8 cellular contexts compared by ENCODE assay signal in genomic region chr19:2096543-2097329, GRCh38. TPM values are rescaled to one million over a fixed set of nuclear protein-coding genes. Genes with fewer than 3 reads are reported as not detected.
DNase-seq lines count a peak whose midpoint lies in the region; ATAC-seq and TF ChIP-seq lines count a peak whose summit lies in the region.

Gene IZUMO4, plus strand, starts transcription at chr19:2096915. Its CDS starts 31 bp downstream, at chr19:2096946.

- no peak for TF ChIP-seq POLR2A in spleen (IDR thresholded peaks at IDR 0.05)

- TF ChIP-seq CTCF in WTC11 (IDR thresholded peaks at IDR 0.05) (no peak), cardiac fibroblast (IDR thresholded peaks at IDR 0.05; ENCODE audit: low read depth, low read length) (peak; percentile 26), spleen (IDR thresholded peaks at IDR 0.05 in 8 of 11, conservative IDR thresholded peaks at IDR 0.05 in 3 of 11) (peak in 9 of 11 experiments; percentile 43 to 82 (median 69))

- H3K9me3 Mint-ChIP-seq in WTC11 = no peaks in the 10 kb centered on the region

- no peaks in the 10 kb centered on the region for H3K27me3 ChIP-seq in spleen (replicated peaks in 1 of 7)

- WGBS in spleen, 5 donors = 0% methylated on average over 8 to 71 of the region's 71 CpGs

- POLR2A ChIA-PET in WTC11 (lab: Charles Lee) = interaction anchor here (0.5 to 1.0 kb wide), 2 partner anchors 22 to 62 kb away, joined by 3 read pairs; no protein-coding TSS in a partner anchor

- H3K4me3 Mint-ChIP-seq in WTC11 = peak within 1 kb of the TSS; percentile 80

- no peaks in the 10 kb centered on the region for H3K27me3 Mint-ChIP-seq in WTC11 (ENCODE audit: low read depth)

- DNase-seq in AG08395 (ENCODE audit: low spot score) (peak; percentile 99), NCI-H2227 (lab: John Stamatoyannopoulos, UW; ENCODE audit: unreplicated experiment) (peak; percentile 95), WTC11 (ENCODE audit: low spot score) (peak; percentile 100), cardiac fibroblast (ENCODE audit: low read depth in 2 of 2) (peak; percentile 98 to 99), inferior parietal cortex (ENCODE audit: extremely low spot score) (peak; percentile 97), spleen (peak; percentile 100)

- H3K4me3 ChIP-seq in cardiac fibroblast (replicated peaks in 1 of 2; ENCODE audit: low read depth in 2 of 2, low read length in 2 of 2) (peak within 1 kb of the TSS; percentile 73 to 76), spleen (peak within 1 kb of the TSS; percentile 78 to 90 (median 84))

- peaks cover 9% of the 10 kb centered on the region for H3K36me3 Mint-ChIP-seq in WTC11

- CTCF ChIA-PET in WTC11 (lab: Charles Lee) = interaction anchor here (0.6 to 1.6 kb wide), 11 partner anchors 14 to 154 kb away, joined by 3 to 6 read pairs (median 3); no protein-coding TSS in a partner anchor

- peaks cover 5% of the 10 kb centered on the region; the same call in 1 of the 2 replicates for H3K4me1 Mint-ChIP-seq in WTC11

- peak within 1 kb of the TSS; percentile 83 to 98 (median 95) for H3K27ac ChIP-seq in spleen

- peaks cover 26 to 56% (median 53%) of the 10 kb centered on the region in 6 donors for H3K4me1 ChIP-seq in spleen

- no peaks in the 10 kb centered on the region for H3K9me3 ChIP-seq in spleen

- H3K36me3 ChIP-seq in spleen = peaks cover 0 to 52% (median 28%) of the 10 kb centered on the region in 6 donors

- ATAC-seq in GM18909 (IDR thresholded peaks at IDR 0.05; ENCODE audit: poor library complexity, unreplicated experiment) = peak; percentile 73
- peak; percentile 66 for ATAC-seq in HG03175 (IDR thresholded peaks at IDR 0.05; ENCODE audit: unreplicated experiment)
- ATAC-seq in WTC11 = peak; percentile 87

- H3K27ac Mint-ChIP-seq in WTC11 = no peak within 1 kb of the TSS

- intact Hi-C loops in spleen (cut with DNase I; ENCODE audit: low total_unique reads) = no loop called here

TF ChIP-seq in WTC11, 78 proteins besides CTCF, POLR2A, EP300 and RAD21:
- 0 out of 2 replicates have a peak, but pooled peaks have one; percentile 32 for TF ChIP-seq ARID4B (CRISPR knock-in tag; IDR thresholded peaks at IDR 0.05; ENCODE audit: borderline replicate concordance)
- TF ChIP-seq SP1 (CRISPR knock-in tag; conservative IDR thresholded peaks at IDR 0.05) = peak; percentile 46
- peak; percentile 48 for TF ChIP-seq NFYB (CRISPR knock-in tag; conservative IDR thresholded peaks at IDR 0.05; ENCODE audit: low read depth)
- TF ChIP-seq CREB1 (CRISPR knock-in tag; IDR thresholded peaks at IDR 0.05) = no peak
- TF ChIP-seq RELA (CRISPR knock-in tag; IDR thresholded peaks at IDR 0.05; ENCODE audit: borderline replicate concordance) = 0 out of 2 replicates have a peak, but pooled peaks have one; percentile 10
- no peak for TF ChIP-seq FOXP4 (CRISPR knock-in tag; IDR thresholded peaks at IDR 0.05)
- no peak for TF ChIP-seq HMGA2 (CRISPR knock-in tag; IDR thresholded peaks at IDR 0.05)
- no peak for TF ChIP-seq HMGXB4 (CRISPR knock-in tag; IDR thresholded peaks at IDR 0.05)
- no peak for TF ChIP-seq GTF2I (CRISPR knock-in tag; conservative IDR thresholded peaks at IDR 0.05)
- TF ChIP-seq IRF2 (CRISPR knock-in tag; IDR thresholded peaks at IDR 0.05; ENCODE audit: borderline replicate concordance, low read depth) = no peak

RNA-seq across cellular contexts. Expression of gene IZUMO4, which starts in this region (rescaled TPM):
- total RNA-seq in WTC11 (2021) = 0.73 to 1.9 TPM (median 1.8 TPM) in 3 replicates
- total RNA-seq in spleen = 1 to 10 TPM; 1.9 to 5.8 (median 3.7) TPM
- polyA plus RNA-seq in spleen = 10 to 100 TPM; 13.6 to 25.9 (median 16.7) TPM

Comparison
In these comparisons a context has a peak if more than half of its experiments do, and no peak if none do; other contexts are left out.
1. Peak in every context shown above with its lines: DNase-seq, ATAC-seq, H3K4me3 ChIP-seq and H3K27ac ChIP-seq.